8 cellular contexts compared by ENCODE assay signal in the genomic region with DNA sequence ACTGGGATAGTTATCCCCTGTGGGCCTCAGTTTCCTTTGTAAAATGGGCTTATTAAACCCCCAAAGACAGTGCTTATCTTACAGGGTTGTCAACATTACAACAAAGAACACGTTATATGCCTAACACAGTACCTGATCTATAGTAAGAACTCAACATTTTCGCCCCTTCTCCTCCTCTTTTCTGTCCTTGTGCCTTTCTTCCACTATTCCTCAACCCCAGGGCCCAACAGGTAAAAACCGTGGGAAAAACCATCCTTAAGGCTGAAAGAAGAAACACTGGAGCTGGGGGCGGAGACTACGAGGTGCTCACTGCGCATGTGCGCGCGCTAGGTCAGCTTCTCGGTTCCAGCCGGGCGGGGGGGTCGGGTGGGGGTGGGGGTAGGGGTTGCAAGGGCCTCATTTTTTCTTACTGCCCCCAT. TPM values are rescaled to one million over a fixed set of nuclear protein-coding genes. Genes with fewer than 3 reads are reported as not detected.
A peak's percentile ranks its signal among the peaks of the same experiment; 100 is the strongest.
DNase-seq lines count a peak whose midpoint lies in the region; ATAC-seq and TF ChIP-seq lines count a peak whose summit lies in the region.

No MANE protein-coding gene starts in this region.

- H3K9me3 ChIP-seq in HUES48 (ENCODE audit: control insufficient read depth, insufficient read depth, low read length) (no peaks in the 10 kb centered on the region), SK-N-MC (ENCODE audit: low read depth, low read length) (no peaks in the 10 kb centered on the region), lower lobe of right lung (no peaks in the 10 kb centered on the region)

- H3K4me1 ChIP-seq in HUES48 (ENCODE audit: control insufficient read depth, insufficient read depth, low read length), result peaks cover 16% of the 10 kb centered on the region
- no peaks in the 10 kb centered on the region for H3K4me1 ChIP-seq in lower lobe of right lung

- H3K27ac ChIP-seq in HUES48 (ENCODE audit: low read depth, low read length), result peak overlapping the region; percentile 98
- peak overlapping the region; percentile 91 for H3K27ac ChIP-seq in SK-N-MC
- H3K27ac ChIP-seq in coronary artery, result peak overlapping the region; percentile 89 to 100
- peak overlapping the region; percentile 95 for H3K27ac ChIP-seq in lower lobe of right lung

- TF ChIP-seq CTCF in AG04449 (IDR thresholded peaks at IDR 0.05; ENCODE audit: insufficient read depth, low read length, missing control alignments) (no peak), coronary artery (IDR thresholded peaks at IDR 0.05) (no peak), lower lobe of right lung (IDR thresholded peaks at IDR 0.05) (no peak)

- H3K36me3 ChIP-seq in HUES48 (ENCODE audit: control insufficient read depth, insufficient read depth, low read length), result no peaks in the 10 kb centered on the region
- no peaks in the 10 kb centered on the region; the same call in 1 of the 2 replicates for H3K36me3 ChIP-seq in SK-N-MC (ENCODE audit: insufficient read depth, low read length)
- no peaks in the 10 kb centered on the region for H3K36me3 ChIP-seq in lower lobe of right lung

- H3K9ac ChIP-seq in HUES48 (ENCODE audit: low read depth, low read length) (peak overlapping the region; percentile 96), SK-N-MC (ENCODE audit: insufficient read length) (peak overlapping the region; percentile 62)

- ATAC-seq in GM18868 (IDR thresholded peaks at IDR 0.05; ENCODE audit: unreplicated experiment) (peak; percentile 8), lower lobe of right lung (peak; percentile 80 to 85)

- H3K27me3 ChIP-seq in HUES48 (ENCODE audit: control insufficient read depth, insufficient read depth, low read length), result no peaks in the 10 kb centered on the region
- H3K27me3 ChIP-seq in lower lobe of right lung (ENCODE audit: low read depth), result no peaks in the 10 kb centered on the region

- H3K4me3 ChIP-seq in AG04449 (ENCODE audit: low read depth, low read length) (peak overlapping the region; percentile 66), HUES48 (ENCODE audit: low read depth, low read length) (peak overlapping the region; percentile 79), SK-N-MC (peak overlapping the region; percentile 89), coronary artery (peak overlapping the region; percentile 86), lower lobe of right lung (peak overlapping the region; percentile 66)

- POLR2A ChIA-PET in AG04449 (lab: Yijun Ruan, JAX), result interaction anchor here (0.5 to 0.6 kb wide), 2 partner anchors 12 to 80 kb away, joined by 3 read pairs; no protein-coding TSS in a partner anchor

- CTCF ChIA-PET in AG04449 (lab: Yijun Ruan, JAX), result no interaction called here

- DNase-seq in AG04449 (ENCODE audit: low read depth, low spot score) (no peak), SK-N-MC (ENCODE audit: low read depth, low spot score) (no peak), coronary artery (ENCODE audit: low spot score) (no peak), lower lobe of right lung (no peak), 8988T (no peak)
- peak; percentile 14 to 18 for DNase-seq in stimulated activated CD8-positive, alpha-beta memory T cell treated with anti-CD3 and anti-CD28 coated beads, Interleukin-4, amount 100 ng/mL, for 4 hours (ENCODE audit: low read depth in 2 of 2, low spot score in 1 of 2)

- intact Hi-C loops in lower lobe of right lung (cut with DNase I), result no loop called here

RNA-seq across cellular contexts. Expression of gene XIAP, which starts 0.4 kb away (rescaled TPM):
- total RNA-seq in lower lobe of right lung, result 61.9 TPM

Comparison
In these comparisons a context has a peak if more than half of its experiments do, and no peak if none do; other contexts are left out.
1. DNase-seq: peak in stimulated activated CD8-positive, alpha-beta memory T cell treated with anti-CD3 and anti-CD28 coated beads, Interleukin-4, amount 100 ng/mL, for 4 hours (2 of 2); none in AG04449 (single experiment), SK-N-MC (single experiment), coronary artery (single experiment), lower lobe of right lung (single experiment) and 8988T (single experiment).
2. Peak in every context shown above with its lines, with median percentiles within 50 percentile points of each other: H3K4me3 ChIP-seq and H3K27ac ChIP-seq.